1 cellular context compared by ENCODE assay signal in genomic region chr12:30756074-30756473, GRCh38.
TF ChIP-seq lines count a peak whose summit lies in the region.

No MANE protein-coding gene starts in this region.

TF ChIP-seq in HepG2, 621 proteins besides CTCF, POLR2A, EP300 and RAD21 (continued from another document and continues in another):
- TF ChIP-seq ZHX1 (CRISPR knock-in tag; IDR thresholded peaks at IDR 0.05; ENCODE audit: low read depth), result no peak
- no peak for TF ChIP-seq NR2F6 (IDR thresholded peaks at IDR 0.05)
- TF ChIP-seq NR2F6 (CRISPR knock-in tag; IDR thresholded peaks at IDR 0.05), result 0 out of 2 replicates have a peak, but pooled peaks have one; percentile 12
- TF ChIP-seq MTF1 (CRISPR knock-in tag; IDR thresholded peaks at IDR 0.05), result no peak
- 0 out of 2 replicates have a peak, but pooled peaks have one; percentile 29 for TF ChIP-seq KDM3A (CRISPR knock-in tag; IDR thresholded peaks at IDR 0.05; ENCODE audit: low read depth)
- no peak for TF ChIP-seq ZNF432 (CRISPR knock-in tag; IDR thresholded peaks at IDR 0.05; ENCODE audit: borderline replicate concordance)
- no peak for TF ChIP-seq ATF7-NPFF (CRISPR knock-in tag; IDR thresholded peaks at IDR 0.05; ENCODE audit: low read depth)
- peak; percentile 86 for TF ChIP-seq ZBTB33 (CRISPR knock-in tag; IDR thresholded peaks at IDR 0.05)
- no peak for TF ChIP-seq ATF4 (CRISPR knock-in tag; IDR thresholded peaks at IDR 0.05)
- no peak for TF ChIP-seq TCF7L2 (IDR thresholded peaks at IDR 0.05; ENCODE audit: low read depth, low read length)
- TF ChIP-seq BCLAF1 (IDR thresholded peaks at IDR 0.05), result no peak
- TF ChIP-seq IKZF5 (CRISPR knock-in tag; IDR thresholded peaks at IDR 0.05), result peak; percentile 43; the same call in 1 of the 2 replicates
- no peak for TF ChIP-seq CREB1 (IDR thresholded peaks at IDR 0.05)
- TF ChIP-seq CREB1 (CRISPR knock-in tag; IDR thresholded peaks at IDR 0.05), result peak; percentile 41; the same call in 1 of the 2 replicates
- TF ChIP-seq MAFG (CRISPR knock-in tag; IDR thresholded peaks at IDR 0.05), result no peak
- no peak for TF ChIP-seq HNF4G (IDR thresholded peaks at IDR 0.05; ENCODE audit: borderline replicate concordance, low read depth, low read length)
- no peak for TF ChIP-seq HNF4G (CRISPR knock-in tag; IDR thresholded peaks at IDR 0.05; ENCODE audit: borderline replicate concordance, low read depth)
- peak; percentile 74; the same call in 1 of the 2 replicates for TF ChIP-seq PPARG (CRISPR knock-in tag; conservative IDR thresholded peaks at IDR 0.05)
- no peak for TF ChIP-seq MTA1 (CRISPR knock-in tag; IDR thresholded peaks at IDR 0.05; ENCODE audit: borderline replicate concordance)
- TF ChIP-seq ZNF614 (CRISPR knock-in tag; IDR thresholded peaks at IDR 0.05; ENCODE audit: borderline replicate concordance), result peak; percentile 59; the same call in 1 of the 2 replicates
- TF ChIP-seq TEAD3 (CRISPR knock-in tag; optimal IDR thresholded peaks at IDR 0.05; ENCODE audit: borderline replicate concordance), result no peak
- no peak for TF ChIP-seq PITX1 (CRISPR knock-in tag; IDR thresholded peaks at IDR 0.05)
- TF ChIP-seq MAFF (IDR thresholded peaks at IDR 0.05; ENCODE audit: low read depth, low read length), result no peak
- TF ChIP-seq REXO4 (CRISPR knock-in tag; IDR thresholded peaks at IDR 0.05; ENCODE audit: borderline replicate concordance), result no peak
- TF ChIP-seq CENPBD1 (CRISPR knock-in tag; IDR thresholded peaks at IDR 0.05; ENCODE audit: borderline replicate concordance, low read depth), result no peak
- no peak for TF ChIP-seq TFE3 (CRISPR knock-in tag; IDR thresholded peaks at IDR 0.05)
- TF ChIP-seq SAFB2 (CRISPR knock-in tag; IDR thresholded peaks at IDR 0.05; ENCODE audit: borderline replicate concordance, low read depth), result no peak
- TF ChIP-seq GATAD2A (CRISPR knock-in tag; IDR thresholded peaks at IDR 0.05), result no peak
- TF ChIP-seq HOXA5 (CRISPR knock-in tag; IDR thresholded peaks at IDR 0.05), result 0 out of 2 replicates have a peak, but pooled peaks have one; percentile 12
- no peak for TF ChIP-seq GLMP (CRISPR knock-in tag; IDR thresholded peaks at IDR 0.05; ENCODE audit: borderline replicate concordance)
- TF ChIP-seq TEF (CRISPR knock-in tag; IDR thresholded peaks at IDR 0.05), result no peak
- TF ChIP-seq MXI1 (IDR thresholded peaks at IDR 0.05; ENCODE audit: borderline replicate concordance, low read depth, low read length), result no peak
- no peak for TF ChIP-seq JUNB (CRISPR knock-in tag; IDR thresholded peaks at IDR 0.05; ENCODE audit: borderline replicate concordance)
- TF ChIP-seq BRF2 (CRISPR knock-in tag; IDR thresholded peaks at IDR 0.05), result no peak
- no peak for TF ChIP-seq ZNF205 (CRISPR knock-in tag; IDR thresholded peaks at IDR 0.05)
- no peak for TF ChIP-seq ZNF749 (CRISPR knock-in tag; IDR thresholded peaks at IDR 0.05; ENCODE audit: borderline replicate concordance)
- TF ChIP-seq HCFC1 (IDR thresholded peaks at IDR 0.05; ENCODE audit: low read depth, low read length), result no peak
- no peak for TF ChIP-seq ZNF605 (CRISPR knock-in tag; IDR thresholded peaks at IDR 0.05)
- no peak for TF ChIP-seq ZNF530 (CRISPR knock-in tag; IDR thresholded peaks at IDR 0.05; ENCODE audit: low read depth)
- TF ChIP-seq SOX5 (CRISPR knock-in tag; IDR thresholded peaks at IDR 0.05; ENCODE audit: borderline replicate concordance), result 0 out of 2 replicates have a peak, but pooled peaks have one; percentile 22
- TF ChIP-seq POGZ (CRISPR knock-in tag; IDR thresholded peaks at IDR 0.05), result peak; percentile 57; the same call in 1 of the 2 replicates
- TF ChIP-seq ZNF431 (CRISPR knock-in tag; IDR thresholded peaks at IDR 0.05; ENCODE audit: borderline replicate concordance, low read depth), result no peak
- TF ChIP-seq IKZF1 (IDR thresholded peaks at IDR 0.05), result no peak
- no peak for TF ChIP-seq PCBP2 (optimal IDR thresholded peaks at IDR 0.05; ENCODE audit: low read depth, low read length, poor library complexity, severe bottlenecking)
- no peak for TF ChIP-seq JUN (CRISPR knock-in tag; IDR thresholded peaks at IDR 0.05)
- TF ChIP-seq STAG1 (CRISPR knock-in tag; IDR thresholded peaks at IDR 0.05), result peak; percentile 60
- no peak for TF ChIP-seq RBM22 (optimal IDR thresholded peaks at IDR 0.05; ENCODE audit: low read length)
- TF ChIP-seq ZBTB44 (CRISPR knock-in tag; IDR thresholded peaks at IDR 0.05), result no peak
- no peak for TF ChIP-seq FOXP1 (IDR thresholded peaks at IDR 0.05)
- no peak for TF ChIP-seq FOXP1 (CRISPR knock-in tag; IDR thresholded peaks at IDR 0.05)
- no peak for TF ChIP-seq MBD4 (IDR thresholded peaks at IDR 0.05; ENCODE audit: borderline replicate concordance, low read length)
- no peak for TF ChIP-seq ZFP41 (CRISPR knock-in tag; IDR thresholded peaks at IDR 0.05; ENCODE audit: borderline replicate concordance)
- no peak for TF ChIP-seq MEIS2 (CRISPR knock-in tag; IDR thresholded peaks at IDR 0.05)
